In genomic region chr12:94725375-94726168, GRCh38 we compare ENCODE assay signal across 8 cellular contexts.
A peak's percentile ranks its signal among the peaks of the same experiment; 100 is the strongest.
DNase-seq lines count a peak whose midpoint lies in the region; ATAC-seq and TF ChIP-seq lines count a peak whose summit lies in the region.

No MANE protein-coding gene starts in this region.

- intact Hi-C loops in left ventricle myocardium inferior (cut with micrococcal nuclease) = no loop called here
- intact Hi-C loops in cardiac septum (cut with DNase I) = no loop called here

- no peaks in the 10 kb centered on the region for H3K4me1 Mint-ChIP-seq in activated naive CD8-positive, alpha-beta T cell treated with anti-CD3 and anti-CD28 coated beads for 36 hours

- H3K4me3 ChIP-seq in left ventricle myocardium inferior (no peak overlapping the region), SJCRH30 (no peak overlapping the region)

- peaks cover 5% of the 10 kb centered on the region for H3K27me3 Mint-ChIP-seq in activated naive CD8-positive, alpha-beta T cell treated with anti-CD3 and anti-CD28 coated beads for 36 hours

- peak; percentile 57 for TF ChIP-seq CTCF in left ventricle myocardium inferior (IDR thresholded peaks at IDR 0.05; ENCODE audit: borderline replicate concordance)

- H3K27ac ChIP-seq in left ventricle myocardium inferior (replicated peaks) (no peak overlapping the region), SJCRH30 (no peak overlapping the region)

- H3K9me3 ChIP-seq in left ventricle myocardium inferior (replicated peaks) (no peaks in the 10 kb centered on the region), SJCRH30 (replicated peaks) (no peaks in the 10 kb centered on the region)

- H3K36me3 ChIP-seq in left ventricle myocardium inferior (no peaks in the 10 kb centered on the region), SJCRH30 (no peaks in the 10 kb centered on the region)

- peaks cover 2% of the 10 kb centered on the region for H3K9me3 Mint-ChIP-seq in activated naive CD8-positive, alpha-beta T cell treated with anti-CD3 and anti-CD28 coated beads for 36 hours

- peaks cover 4% of the 10 kb centered on the region for H3K27me3 ChIP-seq in left ventricle myocardium inferior (ENCODE audit: low read depth)
- H3K27me3 ChIP-seq in SJCRH30 = no peaks in the 10 kb centered on the region

- H3K36me3 Mint-ChIP-seq in activated naive CD8-positive, alpha-beta T cell treated with anti-CD3 and anti-CD28 coated beads for 36 hours = no peaks in the 10 kb centered on the region

- no peak for ATAC-seq in HG02571 (IDR thresholded peaks at IDR 0.05; ENCODE audit: unreplicated experiment)

- no peak overlapping the region for H3K27ac Mint-ChIP-seq in activated naive CD8-positive, alpha-beta T cell treated with anti-CD3 and anti-CD28 coated beads for 36 hours

- H3K4me3 Mint-ChIP-seq in activated naive CD8-positive, alpha-beta T cell treated with anti-CD3 and anti-CD28 coated beads for 36 hours = no peak overlapping the region

- H3K4me1 ChIP-seq in left ventricle myocardium inferior = no peaks in the 10 kb centered on the region
- H3K4me1 ChIP-seq in SJCRH30 = no peaks in the 10 kb centered on the region

- no peak for DNase-seq in left ventricle myocardium inferior
- DNase-seq in cardiac septum (ENCODE audit: low spot score) = no peak
- peak; percentile 7 to 36 for DNase-seq in SJCRH30
- peak; percentile 5 for DNase-seq in glomerular visceral epithelial cell (ENCODE audit: extremely low spot score)
- no peak for DNase-seq in activated naive CD8-positive, alpha-beta T cell treated with anti-CD3 and anti-CD28 coated beads for 36 hours
- no peak for DNase-seq in KG1 (lab: John Stamatoyannopoulos, UW)
- DNase-seq in NCI-H1092 treated with DMSO at 0.1 percent for 48 hours (lab: John Stamatoyannopoulos, UW) = no peak

Comparison
In these comparisons a context has a peak if more than half of its experiments do, and no peak if none do; other contexts are left out.
1. DNase-seq: peak in SJCRH30 (2 of 2) and glomerular visceral epithelial cell (single experiment); none in left ventricle myocardium inferior (single experiment), cardiac septum (single experiment), activated naive CD8-positive, alpha-beta T cell treated with anti-CD3 and anti-CD28 coated beads for 36 hours (single experiment), KG1 (single experiment) and NCI-H1092 treated with DMSO at 0.1 percent for 48 hours (single experiment).